1 cellular context compared by ENCODE assay signal in genomic region chr16:57264381-57264780, GRCh38.
TF ChIP-seq lines count a peak whose summit lies in the region.

No MANE protein-coding gene starts in this region.

TF ChIP-seq in H1, 55 proteins besides CTCF, POLR2A, EP300 and RAD21:
- TF ChIP-seq SIRT6 (IDR thresholded peaks at IDR 0.05; ENCODE audit: low read length), result no peak
- TF ChIP-seq NRF1 (IDR thresholded peaks at IDR 0.05; ENCODE audit: low read depth, low read length), result no peak
- TF ChIP-seq KDM5A (IDR thresholded peaks at IDR 0.05; ENCODE audit: low read length), result no peak
- TF ChIP-seq SUZ12 (IDR thresholded peaks at IDR 0.05; ENCODE audit: low read length), result no peak
- TF ChIP-seq RNF2 (IDR thresholded peaks at IDR 0.05; ENCODE audit: borderline replicate concordance, low read depth, low read length, missing control alignments, poor library complexity, severe bottlenecking), result no peak
- no peak for TF ChIP-seq JUN (IDR thresholded peaks at IDR 0.05; ENCODE audit: low read depth, low read length)
- TF ChIP-seq BACH1 (IDR thresholded peaks at IDR 0.05; ENCODE audit: low read length), result no peak
- TF ChIP-seq CHD2 (IDR thresholded peaks at IDR 0.05; ENCODE audit: low read length), result no peak
- no peak for TF ChIP-seq E2F6 (IDR thresholded peaks at IDR 0.05)
- no peak for TF ChIP-seq EGR1 (IDR thresholded peaks at IDR 0.05; ENCODE audit: borderline replicate concordance, low read depth, low read length)
- no peak for TF ChIP-seq RBBP5 (IDR thresholded peaks at IDR 0.05; ENCODE audit: borderline replicate concordance, low read depth, low read length)
- TF ChIP-seq CHD1 (IDR thresholded peaks at IDR 0.05; ENCODE audit: low read depth, low read length), result no peak
- no peak for TF ChIP-seq PHF8 (conservative IDR thresholded peaks at IDR 0.05; ENCODE audit: low read depth, low read length)
- TF ChIP-seq HDAC6 (IDR thresholded peaks at IDR 0.05; ENCODE audit: low read depth, low read length), result no peak
- TF ChIP-seq GTF2F1 (IDR thresholded peaks at IDR 0.05; ENCODE audit: borderline replicate concordance, low read depth, low read length), result no peak
- no peak for TF ChIP-seq TAF7 (optimal IDR thresholded peaks at IDR 0.05; ENCODE audit: borderline replicate concordance, low read depth, low read length)
- no peak for TF ChIP-seq POU5F1 (IDR thresholded peaks at IDR 0.05; ENCODE audit: low read depth, low read length)
- TF ChIP-seq NANOG (IDR thresholded peaks at IDR 0.05; ENCODE audit: insufficient read depth, low read depth, low read length, poor library complexity, severe bottlenecking), result no peak
- no peak for TF ChIP-seq TEAD4 (IDR thresholded peaks at IDR 0.05; ENCODE audit: low read depth, low read length)
- TF ChIP-seq CBX5 (IDR thresholded peaks at IDR 0.05; ENCODE audit: low read depth, low read length), result no peak
